Comparison of ENCODE assay signal across 8 cellular contexts in the genomic region with DNA sequence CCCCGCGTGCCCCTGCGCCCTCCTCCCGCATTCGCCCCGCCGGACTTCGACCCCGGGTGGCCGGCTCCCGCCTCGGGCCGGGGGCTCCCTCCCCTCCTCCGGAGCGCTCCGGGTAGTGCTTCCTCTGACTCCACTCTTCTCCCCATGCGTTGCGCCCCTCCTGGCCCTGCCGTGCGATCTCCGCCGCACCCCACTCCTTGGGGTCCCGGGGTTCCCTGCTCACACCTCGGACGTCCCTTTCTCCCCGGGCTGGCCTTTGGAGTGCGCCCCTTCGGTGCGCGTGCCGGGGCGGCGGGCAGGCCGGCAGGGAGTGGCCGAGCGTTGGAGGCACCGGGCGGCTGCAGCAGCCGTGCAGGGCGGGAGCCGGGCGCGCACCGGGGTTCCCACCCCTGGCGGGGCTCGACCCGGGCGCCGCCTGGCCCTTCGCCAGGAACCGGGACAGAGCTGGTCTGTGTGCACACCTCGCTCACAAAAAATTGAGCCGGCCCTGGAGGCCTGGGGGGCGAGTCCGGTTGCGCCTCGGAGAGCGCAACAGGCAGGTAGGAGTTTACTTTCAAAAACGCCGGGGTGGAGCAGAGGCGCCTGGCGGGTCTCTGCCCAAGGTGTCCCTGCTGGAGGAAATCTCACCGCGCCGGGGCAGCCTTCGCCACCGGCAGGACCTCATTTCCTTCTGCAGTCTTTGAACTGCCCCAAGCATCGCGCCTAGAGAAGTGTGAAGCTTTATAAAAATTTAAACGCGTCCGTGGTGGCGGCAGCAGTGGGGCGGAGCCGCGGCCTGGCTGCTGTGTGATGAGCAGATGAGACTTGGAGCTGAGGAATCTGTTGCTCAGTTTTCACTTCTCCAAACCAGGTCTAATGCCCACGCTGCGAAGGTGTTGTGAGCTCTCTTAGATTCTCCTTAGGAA. TPM values are rescaled to one million over a fixed set of nuclear protein-coding genes. Genes with fewer than 3 reads are reported as not detected.
A peak's percentile ranks its signal among the peaks of the same experiment; 100 is the strongest.
DNase-seq lines count a peak whose midpoint lies in the region; FAIRE-seq and TF ChIP-seq lines count a peak whose summit lies in the region.

No MANE protein-coding gene starts in this region.

- in situ Hi-C loops in KBM-7 (cut with MboI; ENCODE audit: low pct_unique_long_range_greater_than_20kb, low sequenced_read_pairs), result no loop called here

- peaks cover 13 to 14% of the 10 kb centered on the region in 2 donors for H3K4me1 ChIP-seq in duodenal mucosa (ENCODE audit: control insufficient read depth in 1 of 2, insufficient read depth in 2 of 2, low read length in 2 of 2)
- peaks cover 12% of the 10 kb centered on the region for H3K4me1 ChIP-seq in stomach smooth muscle (ENCODE audit: control insufficient read depth, insufficient read depth, low read length)

- no peak for FAIRE-seq in H54 (lab: Jason Lieb, UNC)

- peak overlapping the region; percentile 37 for H3K27ac ChIP-seq in duodenal mucosa (ENCODE audit: low read depth, low read length)
- peak overlapping the region; percentile 31 for H3K27ac ChIP-seq in stomach smooth muscle (ENCODE audit: low read length)

- peak overlapping the region; percentile 30 to 70 for H3K9ac ChIP-seq in duodenal mucosa (ENCODE audit: low read depth in 1 of 2, low read length in 2 of 2)
- peak overlapping the region; percentile 54 to 55 for H3K9ac ChIP-seq in stomach smooth muscle (ENCODE audit: low read length in 2 of 2)

- H3K9me3 ChIP-seq in duodenal mucosa (ENCODE audit: control insufficient read depth in 1 of 2, low read length in 2 of 2), result peaks cover 0 to 6% of the 10 kb centered on the region in 2 donors
- H3K9me3 ChIP-seq in stomach smooth muscle (ENCODE audit: control insufficient read depth in 2 of 2, low read length in 2 of 2), result peaks cover 0 to 9% of the 10 kb centered on the region in 2 donors

- peak overlapping the region; percentile 63 to 75 for H3K4me3 ChIP-seq in duodenal mucosa (ENCODE audit: low read depth in 1 of 2, low read length in 2 of 2)
- peak overlapping the region; percentile 23 to 83 for H3K4me3 ChIP-seq in stomach smooth muscle (ENCODE audit: low read length in 2 of 2)

- H3K27me3 ChIP-seq in duodenal mucosa (ENCODE audit: control insufficient read depth in 1 of 2, insufficient read depth in 2 of 2, low read length in 2 of 2) (no peaks in the 10 kb centered on the region), stomach smooth muscle (ENCODE audit: control insufficient read depth in 1 of 2, insufficient read depth in 2 of 2, low read length in 2 of 2) (peaks cover 0 to 3% of the 10 kb centered on the region in 2 donors)

- DNase-seq in activated CD4-positive, alpha-beta T cell treated with anti-CD3 and anti-CD28 coated beads for 48 hours, result peak; percentile 38
- DNase-seq in activated CD4-positive, alpha-beta T cell treated with anti-CD3 and anti-CD28 coated beads, Interleukin-2, amount 50 U/mL, for 1 hour, result no peak
- peak; percentile 47 for DNase-seq in H54 (ENCODE audit: insufficient read length, low spot score)
- DNase-seq in KBM-7, result peak; percentile 84
- peak; percentile 74 for DNase-seq in SW480 (ENCODE audit: low spot score)
- DNase-seq in lung microvascular endothelial cell (ENCODE audit: low read depth in 2 of 2), result peak; percentile 48 to 52

- H3K36me3 ChIP-seq in duodenal mucosa (ENCODE audit: control insufficient read depth in 1 of 2, insufficient read depth in 2 of 2, low read length in 2 of 2) (no peaks in the 10 kb centered on the region), stomach smooth muscle (ENCODE audit: control insufficient read depth in 2 of 2, insufficient read depth in 2 of 2, low read length in 2 of 2) (no peaks in the 10 kb centered on the region)

- TF ChIP-seq POLR2A in H54 (IDR thresholded peaks at IDR 0.05; ENCODE audit: low read depth, low read length), result no peak

RNA-seq across cellular contexts. Expression of gene VANGL1, which starts 0.7 kb away (rescaled TPM):
- 12.2 and 13.9 TPM in 2 replicates for total RNA-seq in lung microvascular endothelial cell
